Comparison of ENCODE assay signal across 1 cellular context in the genomic region with DNA sequence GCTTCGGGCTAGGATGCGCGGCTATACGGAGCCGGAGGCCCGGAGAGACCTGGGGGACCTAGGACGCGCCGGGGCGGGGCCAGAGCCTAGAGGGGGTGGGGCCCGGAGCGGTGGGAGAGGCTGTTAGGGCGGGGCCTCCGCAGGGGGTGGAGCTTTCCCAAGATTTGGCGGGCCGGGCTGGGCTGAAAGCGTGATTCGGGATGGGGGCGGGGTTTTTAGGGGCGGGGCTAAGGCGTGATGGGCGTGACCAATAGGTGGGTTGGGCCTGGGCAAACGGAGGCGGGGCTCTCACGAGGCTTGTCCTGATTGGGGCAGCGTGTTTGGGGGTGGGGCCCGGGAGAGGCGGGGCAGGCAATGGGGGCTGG.
TF ChIP-seq lines count a peak whose summit lies in the region.

No MANE protein-coding gene starts in this region.

TF ChIP-seq in HepG2, 621 proteins besides CTCF, POLR2A, EP300 and RAD21 (continues in another document):
- TF ChIP-seq NR2C2 (CRISPR knock-in tag; IDR thresholded peaks at IDR 0.05; ENCODE audit: borderline replicate concordance) (no peak), ZNF3 (CRISPR knock-in tag; IDR thresholded peaks at IDR 0.05) (no peak), ZNF180 (CRISPR knock-in tag; IDR thresholded peaks at IDR 0.05; ENCODE audit: borderline replicate concordance, low read depth) (no peak), FOXO1 (CRISPR knock-in tag; IDR thresholded peaks at IDR 0.05) (no peak), RBAK (CRISPR knock-in tag; IDR thresholded peaks at IDR 0.05) (no peak), SAP130 (CRISPR knock-in tag; IDR thresholded peaks at IDR 0.05; ENCODE audit: low read depth) (no peak), ZNF605 (CRISPR knock-in tag; IDR thresholded peaks at IDR 0.05) (no peak), ATAD3A (CRISPR knock-in tag; IDR thresholded peaks at IDR 0.05) (no peak), ZNF256 (CRISPR knock-in tag; conservative IDR thresholded peaks at IDR 0.05) (no peak), SIN3A (IDR thresholded peaks at IDR 0.05; ENCODE audit: borderline replicate concordance, low read depth, low read length) (no peak; the same call in 1 of the 2 replicates), TEAD2 (CRISPR knock-in tag; IDR thresholded peaks at IDR 0.05) (no peak), ZNF350 (CRISPR knock-in tag; IDR thresholded peaks at IDR 0.05; ENCODE audit: borderline replicate concordance, low read depth) (no peak), ZNF558 (CRISPR knock-in tag; IDR thresholded peaks at IDR 0.05; ENCODE audit: borderline replicate concordance) (0 out of 2 replicates have a peak, but pooled peaks have one; percentile 8), STAG1 (CRISPR knock-in tag; IDR thresholded peaks at IDR 0.05) (no peak), ZNF777 (CRISPR knock-in tag; IDR thresholded peaks at IDR 0.05) (no peak), ZZZ3 (CRISPR knock-in tag; IDR thresholded peaks at IDR 0.05; ENCODE audit: borderline replicate concordance) (no peak), KAT2B (IDR thresholded peaks at IDR 0.05; ENCODE audit: borderline replicate concordance, low read depth, low read length) (no peak), NFYB (CRISPR knock-in tag; IDR thresholded peaks at IDR 0.05) (no peak), SMAD1 (CRISPR knock-in tag; IDR thresholded peaks at IDR 0.05; ENCODE audit: borderline replicate concordance, low read depth) (no peak), PHF5A (CRISPR knock-in tag; IDR thresholded peaks at IDR 0.05; ENCODE audit: low read depth, unreplicated experiment) (no peak), ZNF460 (CRISPR knock-in tag; IDR thresholded peaks at IDR 0.05; ENCODE audit: borderline replicate concordance) (no peak), ZNF33B (CRISPR knock-in tag; IDR thresholded peaks at IDR 0.05) (no peak), HNRNPL (IDR thresholded peaks at IDR 0.05; ENCODE audit: low read depth, low read length) (no peak), ARNT2 (CRISPR knock-in tag; IDR thresholded peaks at IDR 0.05; ENCODE audit: low read depth) (0 out of 2 replicates have a peak, but pooled peaks have one; percentile 11), SMAD9 (CRISPR knock-in tag; IDR thresholded peaks at IDR 0.05) (no peak), TP53 (CRISPR knock-in tag; conservative IDR thresholded peaks at IDR 0.05) (no peak), SPEN (CRISPR knock-in tag; IDR thresholded peaks at IDR 0.05; ENCODE audit: low read depth) (0 out of 2 replicates have a peak, but pooled peaks have one; percentile 2), BRCA1 (CRISPR knock-in tag; IDR thresholded peaks at IDR 0.05) (no peak), FOXA3 (CRISPR knock-in tag; IDR thresholded peaks at IDR 0.05) (no peak), RBM39 (IDR thresholded peaks at IDR 0.05; ENCODE audit: low read depth, low read length, poor library complexity, severe bottlenecking) (peak; percentile 16), ELF3 (CRISPR knock-in tag; IDR thresholded peaks at IDR 0.05) (no peak), ZNF354B (CRISPR knock-in tag; IDR thresholded peaks at IDR 0.05) (no peak)
- TF ChIP-seq, protein P1, sequence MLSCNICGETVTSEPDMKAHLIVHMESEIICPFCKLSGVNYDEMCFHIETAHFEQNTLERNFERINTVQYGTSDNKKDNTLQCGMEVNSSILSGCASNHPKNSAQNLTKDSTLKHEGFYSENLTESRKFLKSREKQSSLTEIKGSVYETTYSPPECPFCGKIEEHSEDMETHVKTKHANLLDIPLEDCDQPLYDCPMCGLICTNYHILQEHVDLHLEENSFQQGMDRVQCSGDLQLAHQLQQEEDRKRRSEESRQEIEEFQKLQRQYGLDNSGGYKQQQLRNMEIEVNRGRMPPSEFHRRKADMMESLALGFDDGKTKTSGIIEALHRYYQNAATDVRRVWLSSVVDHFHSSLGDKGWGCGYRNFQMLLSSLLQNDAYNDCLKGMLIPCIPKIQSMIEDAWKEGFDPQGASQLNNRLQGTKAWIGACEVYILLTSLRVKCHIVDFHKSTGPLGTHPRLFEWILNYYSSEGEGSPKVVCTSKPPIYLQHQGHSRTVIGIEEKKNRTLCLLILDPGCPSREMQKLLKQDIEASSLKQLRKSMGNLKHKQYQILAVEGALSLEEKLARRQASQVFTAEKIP (CRISPR knock-in tag; IDR thresholded peaks at IDR 0.05; ENCODE audit: borderline replicate concordance), result no peak
- TF ChIP-seq, protein P2, sequence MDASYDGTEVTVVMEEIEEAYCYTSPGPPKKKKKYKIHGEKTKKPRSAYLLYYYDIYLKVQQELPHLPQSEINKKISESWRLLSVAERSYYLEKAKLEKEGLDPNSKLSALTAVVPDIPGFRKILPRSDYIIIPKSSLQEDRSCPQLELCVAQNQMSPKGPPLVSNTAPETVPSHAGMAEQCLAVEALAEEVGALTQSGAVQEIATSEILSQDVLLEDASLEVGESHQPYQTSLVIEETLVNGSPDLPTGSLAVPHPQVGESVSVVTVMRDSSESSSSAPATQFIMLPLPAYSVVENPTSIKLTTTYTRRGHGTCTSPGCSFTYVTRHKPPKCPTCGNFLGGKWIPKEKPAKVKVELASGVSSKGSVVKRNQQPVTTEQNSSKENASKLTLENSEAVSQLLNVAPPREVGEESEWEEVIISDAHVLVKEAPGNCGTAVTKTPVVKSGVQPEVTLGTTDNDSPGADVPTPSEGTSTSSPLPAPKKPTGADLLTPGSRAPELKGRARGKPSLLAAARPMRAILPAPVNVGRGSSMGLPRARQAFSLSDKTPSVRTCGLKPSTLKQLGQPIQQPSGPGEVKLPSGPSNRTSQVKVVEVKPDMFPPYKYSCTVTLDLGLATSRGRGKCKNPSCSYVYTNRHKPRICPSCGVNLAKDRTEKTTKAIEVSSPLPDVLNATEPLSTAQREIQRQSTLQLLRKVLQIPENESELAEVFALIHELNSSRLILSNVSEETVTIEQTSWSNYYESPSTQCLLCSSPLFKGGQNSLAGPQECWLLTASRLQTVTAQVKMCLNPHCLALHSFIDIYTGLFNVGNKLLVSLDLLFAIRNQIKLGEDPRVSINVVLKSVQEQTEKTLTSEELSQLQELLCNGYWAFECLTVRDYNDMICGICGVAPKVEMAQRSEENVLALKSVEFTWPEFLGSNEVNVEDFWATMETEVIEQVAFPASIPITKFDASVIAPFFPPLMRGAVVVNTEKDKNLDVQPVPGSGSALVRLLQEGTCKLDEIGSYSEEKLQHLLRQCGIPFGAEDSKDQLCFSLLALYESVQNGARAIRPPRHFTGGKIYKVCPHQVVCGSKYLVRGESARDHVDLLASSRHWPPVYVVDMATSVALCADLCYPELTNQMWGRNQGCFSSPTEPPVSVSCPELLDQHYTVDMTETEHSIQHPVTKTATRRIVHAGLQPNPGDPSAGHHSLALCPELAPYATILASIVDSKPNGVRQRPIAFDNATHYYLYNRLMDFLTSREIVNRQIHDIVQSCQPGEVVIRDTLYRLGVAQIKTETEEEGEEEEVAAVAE (CRISPR knock-in tag; IDR thresholded peaks at IDR 0.05; ENCODE audit: borderline replicate concordance), result no peak
- TF ChIP-seq, protein P3, sequence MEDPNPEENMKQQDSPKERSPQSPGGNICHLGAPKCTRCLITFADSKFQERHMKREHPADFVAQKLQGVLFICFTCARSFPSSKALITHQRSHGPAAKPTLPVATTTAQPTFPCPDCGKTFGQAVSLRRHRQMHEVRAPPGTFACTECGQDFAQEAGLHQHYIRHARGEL (CRISPR knock-in tag; IDR thresholded peaks at IDR 0.05), result no peak
- TF ChIP-seq, protein P4, sequence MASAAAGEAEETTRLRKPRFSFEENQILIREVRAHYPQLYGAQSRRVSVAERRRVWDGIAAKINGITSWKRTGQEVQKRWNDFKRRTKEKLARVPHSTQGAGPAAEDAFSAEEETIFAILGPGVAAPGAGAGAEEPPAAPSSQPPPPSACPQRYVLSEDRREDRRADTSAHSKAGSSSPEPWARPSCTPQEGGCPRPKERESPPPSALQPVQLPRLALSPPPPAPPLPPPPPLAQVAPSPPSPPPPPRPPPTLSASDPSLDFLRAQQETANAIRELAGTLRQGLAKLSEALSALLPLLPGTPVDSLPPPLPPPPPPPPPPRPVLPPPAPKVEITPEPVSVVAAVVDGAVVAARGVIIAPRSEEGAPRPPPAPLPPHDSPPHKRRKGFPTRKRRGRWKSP (CRISPR knock-in tag; IDR thresholded peaks at IDR 0.05), result no peak
- TF ChIP-seq, protein P5, sequence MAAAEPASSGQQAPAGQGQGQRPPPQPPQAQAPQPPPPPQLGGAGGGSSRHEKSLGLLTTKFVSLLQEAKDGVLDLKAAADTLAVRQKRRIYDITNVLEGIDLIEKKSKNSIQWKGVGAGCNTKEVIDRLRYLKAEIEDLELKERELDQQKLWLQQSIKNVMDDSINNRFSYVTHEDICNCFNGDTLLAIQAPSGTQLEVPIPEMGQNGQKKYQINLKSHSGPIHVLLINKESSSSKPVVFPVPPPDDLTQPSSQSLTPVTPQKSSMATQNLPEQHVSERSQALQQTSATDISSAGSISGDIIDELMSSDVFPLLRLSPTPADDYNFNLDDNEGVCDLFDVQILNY (CRISPR knock-in tag; conservative IDR thresholded peaks at IDR 0.05), result no peak
- TF ChIP-seq, protein P6, sequence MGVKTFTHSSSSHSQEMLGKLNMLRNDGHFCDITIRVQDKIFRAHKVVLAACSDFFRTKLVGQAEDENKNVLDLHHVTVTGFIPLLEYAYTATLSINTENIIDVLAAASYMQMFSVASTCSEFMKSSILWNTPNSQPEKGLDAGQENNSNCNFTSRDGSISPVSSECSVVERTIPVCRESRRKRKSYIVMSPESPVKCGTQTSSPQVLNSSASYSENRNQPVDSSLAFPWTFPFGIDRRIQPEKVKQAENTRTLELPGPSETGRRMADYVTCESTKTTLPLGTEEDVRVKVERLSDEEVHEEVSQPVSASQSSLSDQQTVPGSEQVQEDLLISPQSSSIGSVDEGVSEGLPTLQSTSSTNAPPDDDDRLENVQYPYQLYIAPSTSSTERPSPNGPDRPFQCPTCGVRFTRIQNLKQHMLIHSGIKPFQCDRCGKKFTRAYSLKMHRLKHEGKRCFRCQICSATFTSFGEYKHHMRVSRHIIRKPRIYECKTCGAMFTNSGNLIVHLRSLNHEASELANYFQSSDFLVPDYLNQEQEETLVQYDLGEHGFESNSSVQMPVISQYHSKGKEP (CRISPR knock-in tag; IDR thresholded peaks at IDR 0.05), result no peak
- TF ChIP-seq, protein P7, sequence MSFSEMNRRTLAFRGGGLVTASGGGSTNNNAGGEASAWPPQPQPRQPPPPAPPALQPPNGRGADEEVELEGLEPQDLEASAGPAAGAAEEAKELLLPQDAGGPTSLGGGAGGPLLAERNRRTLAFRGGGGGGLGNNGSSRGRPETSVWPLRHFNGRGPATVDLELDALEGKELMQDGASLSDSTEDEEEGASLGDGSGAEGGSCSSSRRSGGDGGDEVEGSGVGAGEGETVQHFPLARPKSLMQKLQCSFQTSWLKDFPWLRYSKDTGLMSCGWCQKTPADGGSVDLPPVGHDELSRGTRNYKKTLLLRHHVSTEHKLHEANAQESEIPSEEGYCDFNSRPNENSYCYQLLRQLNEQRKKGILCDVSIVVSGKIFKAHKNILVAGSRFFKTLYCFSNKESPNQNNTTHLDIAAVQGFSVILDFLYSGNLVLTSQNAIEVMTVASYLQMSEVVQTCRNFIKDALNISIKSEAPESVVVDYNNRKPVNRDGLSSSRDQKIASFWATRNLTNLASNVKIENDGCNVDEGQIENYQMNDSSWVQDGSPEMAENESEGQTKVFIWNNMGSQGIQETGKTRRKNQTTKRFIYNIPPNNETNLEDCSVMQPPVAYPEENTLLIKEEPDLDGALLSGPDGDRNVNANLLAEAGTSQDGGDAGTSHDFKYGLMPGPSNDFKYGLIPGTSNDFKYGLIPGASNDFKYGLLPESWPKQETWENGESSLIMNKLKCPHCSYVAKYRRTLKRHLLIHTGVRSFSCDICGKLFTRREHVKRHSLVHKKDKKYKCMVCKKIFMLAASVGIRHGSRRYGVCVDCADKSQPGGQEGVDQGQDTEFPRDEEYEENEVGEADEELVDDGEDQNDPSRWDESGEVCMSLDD (CRISPR knock-in tag; IDR thresholded peaks at IDR 0.05; ENCODE audit: borderline replicate concordance), result no peak
- TF ChIP-seq, protein P8, sequence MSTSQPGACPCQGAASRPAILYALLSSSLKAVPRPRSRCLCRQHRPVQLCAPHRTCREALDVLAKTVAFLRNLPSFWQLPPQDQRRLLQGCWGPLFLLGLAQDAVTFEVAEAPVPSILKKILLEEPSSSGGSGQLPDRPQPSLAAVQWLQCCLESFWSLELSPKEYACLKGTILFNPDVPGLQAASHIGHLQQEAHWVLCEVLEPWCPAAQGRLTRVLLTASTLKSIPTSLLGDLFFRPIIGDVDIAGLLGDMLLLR (CRISPR knock-in tag; IDR thresholded peaks at IDR 0.05), result no peak
- TF ChIP-seq, protein P9, sequence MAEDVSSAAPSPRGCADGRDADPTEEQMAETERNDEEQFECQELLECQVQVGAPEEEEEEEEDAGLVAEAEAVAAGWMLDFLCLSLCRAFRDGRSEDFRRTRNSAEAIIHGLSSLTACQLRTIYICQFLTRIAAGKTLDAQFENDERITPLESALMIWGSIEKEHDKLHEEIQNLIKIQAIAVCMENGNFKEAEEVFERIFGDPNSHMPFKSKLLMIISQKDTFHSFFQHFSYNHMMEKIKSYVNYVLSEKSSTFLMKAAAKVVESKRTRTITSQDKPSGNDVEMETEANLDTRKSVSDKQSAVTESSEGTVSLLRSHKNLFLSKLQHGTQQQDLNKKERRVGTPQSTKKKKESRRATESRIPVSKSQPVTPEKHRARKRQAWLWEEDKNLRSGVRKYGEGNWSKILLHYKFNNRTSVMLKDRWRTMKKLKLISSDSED (CRISPR knock-in tag; IDR thresholded peaks at IDR 0.05), result no peak
- TF ChIP-seq, protein P10, sequence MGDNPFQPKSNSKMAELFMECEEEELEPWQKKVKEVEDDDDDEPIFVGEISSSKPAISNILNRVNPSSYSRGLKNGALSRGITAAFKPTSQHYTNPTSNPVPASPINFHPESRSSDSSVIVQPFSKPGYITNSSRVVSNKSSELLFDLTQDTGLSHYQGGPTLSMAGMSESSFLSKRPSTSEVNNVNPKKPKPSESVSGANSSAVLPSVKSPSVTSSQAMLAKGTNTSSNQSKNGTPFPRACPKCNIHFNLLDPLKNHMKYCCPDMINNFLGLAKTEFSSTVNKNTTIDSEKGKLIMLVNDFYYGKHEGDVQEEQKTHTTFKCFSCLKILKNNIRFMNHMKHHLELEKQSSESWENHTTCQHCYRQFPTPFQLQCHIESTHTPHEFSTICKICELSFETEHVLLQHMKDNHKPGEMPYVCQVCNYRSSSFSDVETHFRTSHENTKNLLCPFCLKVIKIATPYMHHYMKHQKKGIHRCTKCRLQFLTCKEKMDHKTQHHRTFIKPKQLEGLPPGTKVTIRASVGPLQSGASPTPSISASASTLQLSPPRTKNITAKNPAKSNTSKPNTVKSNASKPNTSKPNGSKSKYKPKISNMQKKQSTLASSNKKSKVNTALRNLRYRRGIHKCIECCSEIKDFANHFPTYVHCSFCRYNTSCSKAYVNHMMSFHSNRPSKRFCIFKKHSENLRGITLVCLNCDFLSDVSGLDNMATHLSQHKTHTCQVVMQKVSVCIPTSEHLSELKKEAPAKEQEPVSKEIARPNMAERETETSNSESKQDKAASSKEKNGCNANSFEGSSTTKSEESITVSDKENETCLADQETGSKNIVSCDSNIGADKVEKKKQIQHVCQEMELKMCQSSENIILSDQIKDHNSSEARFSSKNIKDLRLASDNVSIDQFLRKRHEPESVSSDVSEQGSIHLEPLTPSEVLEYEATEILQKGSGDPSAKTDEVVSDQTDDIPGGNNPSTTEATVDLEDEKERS (CRISPR knock-in tag; IDR thresholded peaks at IDR 0.05), result no peak
- TF ChIP-seq, protein P11, sequence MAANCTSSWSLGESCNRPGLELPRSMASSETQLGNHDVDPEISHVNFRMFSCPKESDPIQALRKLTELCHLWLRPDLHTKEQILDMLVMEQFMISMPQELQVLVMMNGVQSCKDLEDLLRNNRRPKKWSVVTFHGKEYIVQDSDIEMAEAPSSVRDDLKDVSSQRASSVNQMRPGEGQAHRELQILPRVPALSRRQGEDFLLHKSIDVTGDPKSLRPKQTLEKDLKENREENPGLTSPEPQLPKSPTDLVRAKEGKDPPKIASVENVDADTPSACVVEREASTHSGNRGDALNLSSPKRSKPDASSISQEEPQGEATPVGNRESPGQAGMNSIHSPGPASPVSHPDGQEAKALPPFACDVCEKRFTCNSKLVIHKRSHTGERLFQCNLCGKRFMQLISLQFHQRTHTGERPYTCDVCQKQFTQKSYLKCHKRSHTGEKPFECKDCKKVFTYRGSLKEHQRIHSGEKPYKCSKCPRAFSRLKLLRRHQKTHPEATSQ (CRISPR knock-in tag; IDR thresholded peaks at IDR 0.05; ENCODE audit: borderline replicate concordance), result no peak
